In the genomic region with DNA sequence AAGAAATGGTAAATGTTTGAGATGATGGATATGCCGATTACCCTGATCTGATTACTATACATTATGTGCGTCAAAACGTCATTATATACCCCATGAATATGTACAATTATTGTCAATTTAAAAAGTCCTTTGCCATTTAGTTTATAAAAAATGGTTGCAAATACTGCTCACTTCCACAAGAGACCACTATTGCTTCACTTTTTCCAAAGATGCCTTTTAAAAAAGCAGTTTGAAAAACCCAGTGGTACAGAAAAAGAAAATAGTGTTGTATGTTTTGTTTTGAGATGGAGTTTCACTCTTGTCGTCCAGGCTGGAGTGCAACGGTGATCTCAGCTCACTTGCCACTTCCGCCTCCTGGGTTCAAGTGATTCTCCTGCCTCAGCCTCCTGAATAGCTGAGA, we compare ENCODE assay signal across 1 cellular context.
TF ChIP-seq lines count a peak whose summit lies in the region.

No MANE protein-coding gene starts in this region.

TF ChIP-seq in H1, 55 proteins besides CTCF, POLR2A, EP300 and RAD21:
- TF ChIP-seq TAF1 (IDR thresholded peaks at IDR 0.05; ENCODE audit: low read depth, low read length) (no peak), FOSL1 (IDR thresholded peaks at IDR 0.05; ENCODE audit: insufficient read depth, low read depth, low read length) (no peak), CEBPB (IDR thresholded peaks at IDR 0.05; ENCODE audit: low read depth, low read length) (peak; percentile 33; the same call in 1 of the 2 replicates), PHF8 (conservative IDR thresholded peaks at IDR 0.05; ENCODE audit: low read depth, low read length) (no peak), CHD7 (IDR thresholded peaks at IDR 0.05; ENCODE audit: insufficient replicate concordance, low read length) (no peak)
